8 cellular contexts compared by ENCODE assay signal in the genomic region with DNA sequence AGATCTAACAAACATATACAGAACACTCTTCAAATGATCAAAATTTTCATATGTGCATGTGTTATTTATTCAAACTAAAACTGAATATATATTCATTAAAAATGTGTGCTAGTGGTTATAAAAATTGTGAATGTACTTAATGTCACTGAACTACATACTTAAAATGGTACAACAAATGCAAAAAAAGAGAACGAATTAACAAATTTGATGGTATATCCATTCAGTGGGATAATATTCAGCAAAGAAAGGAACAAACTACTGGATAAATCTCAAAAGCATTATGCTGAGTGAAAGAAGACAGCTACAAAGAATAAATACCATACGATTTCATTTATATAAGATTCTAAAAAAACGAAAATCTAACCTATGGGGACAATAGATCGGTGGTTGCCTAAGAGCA.
"Had no signal": no experiment of that assay in that cellular context is flagged by ENCODE, and none has a peak within 500 bp of the region (broad histone marks: within the 10 kb centered on the region; RNA-seq: fewer than 3 reads in every experiment).

No MANE protein-coding gene starts in this region.

- ATAC-seq: GM23338, K562 had no signal

- H3K4me2 ChIP-seq: GM23338 had no signal

- DNase-seq: H9, HCEC 1CT, IMR-90 had no signal

- H2AFZ ChIP-seq: GM23338 had no signal

- H3K4me3 ChIP-seq: GM23338, K562 had no signal

- FAIRE-seq: H1, H54, HTR-8/SVneo, K562 had no signal
